In the genomic region with DNA sequence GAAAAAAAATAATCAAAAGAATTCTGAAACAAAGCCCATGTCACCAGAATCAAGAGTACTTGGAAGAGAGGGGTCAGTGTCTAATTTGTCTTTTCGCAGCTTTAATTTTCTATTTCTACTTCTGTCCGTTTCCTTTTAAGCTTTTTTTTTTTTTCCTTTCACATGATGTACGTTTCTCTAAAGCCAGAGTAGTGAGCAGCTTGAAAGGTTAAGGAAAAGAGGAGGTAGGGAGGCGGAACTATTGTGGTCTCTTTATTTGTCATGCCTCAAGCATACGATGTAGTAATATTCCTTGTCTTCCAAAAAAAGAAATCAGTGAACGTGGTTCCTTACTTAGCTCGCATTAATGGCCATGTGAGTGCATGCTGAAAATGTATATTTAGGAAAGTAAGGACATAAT, we compare ENCODE assay signal across 18 cellular contexts.
A peak's percentile ranks its signal among the peaks of the same experiment; 100 is the strongest.
DNase-seq lines count a peak whose midpoint lies in the region; ATAC-seq and TF ChIP-seq lines count a peak whose summit lies in the region.
"Had no signal": no experiment of that assay in that cellular context is flagged by ENCODE, and none has a peak within 500 bp of the region (broad histone marks: within the 10 kb centered on the region; RNA-seq: fewer than 3 reads in every experiment).

No MANE protein-coding gene starts in this region.

- ATAC-seq in SK-N-SH treated with all-trans-retinoic acid at 6 μM for 48 hours = no peak
- ATAC-seq in lower lobe of right lung = no peak
- ATAC-seq in naive thymus-derived CD4-positive, alpha-beta T cell = no peak
- ATAC-seq in GM21526 (IDR thresholded peaks at IDR 0.05; ENCODE audit: low FRiP score, unreplicated experiment) = no peak
- ATAC-seq: activated CD8-positive, alpha-beta T cell treated with anti-CD3 and anti-CD28 coated beads, Interleukin-2, amount 10 ng/mL, durations not matched to agents 7 days and 5 days; activated T-helper 17 cell treated with anti-CD3 and anti-CD28 coated beads, Interleukin-2, amount 50 U/mL, for 72 hours; left lung had no signal

- DNase-seq in SK-N-SH (no peak), chondrocyte (ENCODE audit: low spot score) (no peak), lower lobe of right lung (no peak), colonic mucosa (no peak)
- no peak for DNase-seq in activated effector memory CD4-positive, alpha-beta T cell treated with anti-CD3 and anti-CD28 coated beads, Interleukin-2, amount 50 U/mL, for 16 hours
- DNase-seq in naive thymus-derived CD4-positive, alpha-beta T cell = no peak
- DNase-seq: 8988T; activated CD8-positive, alpha-beta T cell treated with anti-CD3 and anti-CD28 coated beads, Interleukin-2, amount 10 ng/mL, durations not matched to agents 7 days and 5 days; amniotic stem cell; CD4-positive, alpha-beta T cell; EL; left lung; stimulated activated CD4-positive, alpha-beta T cell treated with anti-CD3 and anti-CD28 coated beads, Interleukin-1b, Interleukin-23, amount 100 ng/mL, for 48 hours; T-helper 1 cell; testis had no signal

- no peaks in the 10 kb centered on the region for H3K36me3 ChIP-seq in SK-N-SH (replicated peaks in 1 of 2; ENCODE audit: control insufficient read depth in 1 of 2, insufficient read depth in 2 of 2, low read length in 1 of 2)
- no peaks in the 10 kb centered on the region for H3K36me3 ChIP-seq in lower lobe of right lung
- no peaks in the 10 kb centered on the region for H3K36me3 ChIP-seq in naive thymus-derived CD4-positive, alpha-beta T cell (ENCODE audit: control insufficient read depth in 2 of 3, insufficient read depth in 3 of 3, low read length in 3 of 3)
- H3K36me3 ChIP-seq in colonic mucosa = no peaks in the 10 kb centered on the region
- H3K36me3 ChIP-seq: left lung had no signal

- H3K27ac Mint-ChIP-seq in chondrocyte (ENCODE audit: unreplicated experiment) = peak overlapping the region; percentile 77
- H3K27ac Mint-ChIP-seq in naive thymus-derived CD4-positive, alpha-beta T cell = no peak overlapping the region
- H3K27ac Mint-ChIP-seq: activated CD8-positive, alpha-beta T cell treated with anti-CD3 and anti-CD28 coated beads, Interleukin-2, amount 10 ng/mL, durations not matched to agents 7 days and 5 days; activated T-helper 17 cell treated with anti-CD3 and anti-CD28 coated beads, Interleukin-2, amount 50 U/mL, for 72 hours; CD4-positive, alpha-beta T cell had no signal

- peaks cover 41% of the 10 kb centered on the region for H3K4me1 Mint-ChIP-seq in chondrocyte (ENCODE audit: low read depth)
- no peaks in the 10 kb centered on the region for H3K4me1 Mint-ChIP-seq in naive thymus-derived CD4-positive, alpha-beta T cell
- H3K4me1 Mint-ChIP-seq: activated T-helper 17 cell treated with anti-CD3 and anti-CD28 coated beads, Interleukin-2, amount 50 U/mL, for 72 hours had no signal

- H3K27me3 Mint-ChIP-seq in chondrocyte (ENCODE audit: low read depth) = no peaks in the 10 kb centered on the region
- H3K27me3 Mint-ChIP-seq in naive thymus-derived CD4-positive, alpha-beta T cell = peaks cover 11 to 34% (median 18%) of the 10 kb centered on the region in 5 donors

- POLR2A ChIA-PET in SK-N-SH (lab: Yijun Ruan, JAX) = no interaction called here
- POLR2A ChIA-PET in naive thymus-derived CD4-positive, alpha-beta T cell (lab: Charles Lee) = no interaction called here

- CTCF ChIA-PET in SK-N-SH (lab: Yijun Ruan, JAX) = no interaction called here
- CTCF ChIA-PET in naive thymus-derived CD4-positive, alpha-beta T cell (lab: Charles Lee) = no interaction called here

- H3K4me3 ChIP-seq in SK-N-SH (ENCODE audit: low read depth in 2 of 2, low read length in 1 of 2) (no peak overlapping the region), lower lobe of right lung (peak overlapping the region; percentile 2), colonic mucosa (no peak overlapping the region)
- H3K4me3 ChIP-seq in naive thymus-derived CD4-positive, alpha-beta T cell (ENCODE audit: low read length) = no peak overlapping the region
- H3K4me3 ChIP-seq: left lung, testis had no signal

- intact Hi-C loops in lower lobe of right lung (cut with DNase I) = no loop called here
- intact Hi-C loops in naive thymus-derived CD4-positive, alpha-beta T cell (cut with micrococcal nuclease) = no loop called here
- intact Hi-C loops in colonic mucosa (cut with DNase I) = no loop called here

- H3F3A ChIP-seq in SK-N-SH (replicated peaks; ENCODE audit: insufficient read depth) = no peaks in the 10 kb centered on the region

- H3K4me3 Mint-ChIP-seq in chondrocyte (ENCODE audit: unreplicated experiment) = no peak overlapping the region
- no peak overlapping the region for H3K4me3 Mint-ChIP-seq in naive thymus-derived CD4-positive, alpha-beta T cell
- H3K4me3 Mint-ChIP-seq: activated CD8-positive, alpha-beta T cell treated with anti-CD3 and anti-CD28 coated beads, Interleukin-2, amount 10 ng/mL, durations not matched to agents 7 days and 5 days; activated T-helper 17 cell treated with anti-CD3 and anti-CD28 coated beads, Interleukin-2, amount 50 U/mL, for 72 hours; CD4-positive, alpha-beta T cell had no signal

- H3K9me3 ChIP-seq in SK-N-SH (no peaks in the 10 kb centered on the region), lower lobe of right lung (no peaks in the 10 kb centered on the region), colonic mucosa (no peaks in the 10 kb centered on the region)
- H3K9me3 ChIP-seq in naive thymus-derived CD4-positive, alpha-beta T cell (ENCODE audit: control insufficient read depth in 2 of 3, low read length in 3 of 3) = no peaks in the 10 kb centered on the region
- H3K9me3 ChIP-seq: left lung, testis had no signal

- no peak overlapping the region for H3K4me2 ChIP-seq in SK-N-SH

- WGBS in SK-N-SH (ENCODE audit: low lambda C conversion rate) = 93% methylated on average over 7 of the region's 7 CpGs

- peaks cover 4% of the 10 kb centered on the region in 2 experiments; a peak in 2 of 4 replicates for H3K4me1 ChIP-seq in SK-N-SH (ENCODE audit: control insufficient read depth in 1 of 2, insufficient read depth in 2 of 2, low read depth in 1 of 2, low read length in 1 of 2)
- H3K4me1 ChIP-seq in lower lobe of right lung = no peaks in the 10 kb centered on the region
- H3K4me1 ChIP-seq in naive thymus-derived CD4-positive, alpha-beta T cell (ENCODE audit: control insufficient read depth in 2 of 2, insufficient read depth in 2 of 2, low read length in 2 of 2) = no peaks in the 10 kb centered on the region
- H3K4me1 ChIP-seq in colonic mucosa = no peaks in the 10 kb centered on the region
- H3K4me1 ChIP-seq: left lung, testis had no signal

- no peak for TF ChIP-seq EP300 in SK-N-SH (IDR thresholded peaks at IDR 0.05; ENCODE audit: borderline replicate concordance in 1 of 2, low read depth in 1 of 2, low read length in 1 of 2)

- no peaks in the 10 kb centered on the region for H3K9me3 Mint-ChIP-seq in chondrocyte (ENCODE audit: low read depth)
- H3K9me3 Mint-ChIP-seq in naive thymus-derived CD4-positive, alpha-beta T cell = peaks cover 0 to 1% (median 0%) of the 10 kb centered on the region in 11 donors
- H3K9me3 Mint-ChIP-seq: activated T-helper 17 cell treated with anti-CD3 and anti-CD28 coated beads, Interleukin-2, amount 50 U/mL, for 72 hours; CD4-positive, alpha-beta T cell had no signal

- H3K9me2 ChIP-seq in SK-N-SH = no peaks in the 10 kb centered on the region

- H4K20me1 ChIP-seq in SK-N-SH (ENCODE audit: insufficient read depth) = no peaks in the 10 kb centered on the region

- no peaks in the 10 kb centered on the region for H3K79me2 ChIP-seq in SK-N-SH (ENCODE audit: insufficient read depth)

- TF ChIP-seq CTCF in SK-N-SH (IDR thresholded peaks at IDR 0.05) = no peak
- no peak for TF ChIP-seq CTCF in chondrocyte (IDR thresholded peaks at IDR 0.05)
- TF ChIP-seq CTCF in lower lobe of right lung (IDR thresholded peaks at IDR 0.05) = no peak
- TF ChIP-seq CTCF in colonic mucosa (IDR thresholded peaks at IDR 0.05) = no peak

- H3K36me3 Mint-ChIP-seq in chondrocyte (ENCODE audit: low read depth) = no peaks in the 10 kb centered on the region
- no peaks in the 10 kb centered on the region for H3K36me3 Mint-ChIP-seq in naive thymus-derived CD4-positive, alpha-beta T cell

- no peaks in the 10 kb centered on the region for H3K27me3 ChIP-seq in SK-N-SH (ENCODE audit: insufficient read depth)
- H3K27me3 ChIP-seq in lower lobe of right lung (ENCODE audit: low read depth) = no peaks in the 10 kb centered on the region
- H3K27me3 ChIP-seq in naive thymus-derived CD4-positive, alpha-beta T cell (ENCODE audit: control insufficient read depth in 2 of 2, insufficient read depth in 2 of 2, low read length in 2 of 2) = no peaks in the 10 kb centered on the region
- H3K27me3 ChIP-seq in colonic mucosa = no peaks in the 10 kb centered on the region
- H3K27me3 ChIP-seq: left lung, testis had no signal

- H3K27ac ChIP-seq in SK-N-SH (ENCODE audit: low read depth in 2 of 2, low read length in 1 of 2) (no peak overlapping the region), lower lobe of right lung (no peak overlapping the region), colonic mucosa (no peak overlapping the region)
- no peak overlapping the region for H3K27ac ChIP-seq in naive thymus-derived CD4-positive, alpha-beta T cell (ENCODE audit: low read depth, low read length)
- H3K27ac ChIP-seq: left lung, testis had no signal

- H3K9ac ChIP-seq in SK-N-SH = no peak overlapping the region
- H3K9ac ChIP-seq in colonic mucosa (ENCODE audit: low read depth in 2 of 2, low read length in 2 of 2) = no peak overlapping the region

- H2AFZ ChIP-seq in SK-N-SH (ENCODE audit: low read depth) = 0 out of 2 replicates have a peak overlapping the region, but pooled peaks have one; percentile 1

- TF ChIP-seq RAD21 in SK-N-SH (IDR thresholded peaks at IDR 0.05; ENCODE audit: low read length) = no peak

TF ChIP-seq in SK-N-SH, 30 proteins besides CTCF, POLR2A, EP300 and RAD21 (continues in another document):
- TF ChIP-seq MXI1 (IDR thresholded peaks at IDR 0.05; ENCODE audit: low read depth, low read length) (no peak), SMC3 (IDR thresholded peaks at IDR 0.05; ENCODE audit: low read depth, low read length) (no peak)
- TF ChIP-seq, protein P1, sequence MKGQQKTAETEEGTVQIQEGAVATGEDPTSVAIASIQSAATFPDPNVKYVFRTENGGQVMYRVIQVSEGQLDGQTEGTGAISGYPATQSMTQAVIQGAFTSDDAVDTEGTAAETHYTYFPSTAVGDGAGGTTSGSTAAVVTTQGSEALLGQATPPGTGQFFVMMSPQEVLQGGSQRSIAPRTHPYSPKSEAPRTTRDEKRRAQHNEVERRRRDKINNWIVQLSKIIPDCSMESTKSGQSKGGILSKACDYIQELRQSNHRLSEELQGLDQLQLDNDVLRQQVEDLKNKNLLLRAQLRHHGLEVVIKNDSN (IDR thresholded peaks at IDR 0.05; ENCODE audit: borderline replicate concordance, low read depth) = no peak

TF ChIP-seq in SK-N-SH treated with all-trans-retinoic acid at 6 μM for 48 hours, 23 proteins besides CTCF, POLR2A, EP300 and RAD21 (continues in another document):
- TF ChIP-seq ZNF70 (CRISPR knock-in tag; IDR thresholded peaks at IDR 0.05) = no peak
- no peak for TF ChIP-seq TCF4 (CRISPR knock-in tag; IDR thresholded peaks at IDR 0.05; ENCODE audit: borderline replicate concordance)
- TF ChIP-seq PPARA (CRISPR knock-in tag; IDR thresholded peaks at IDR 0.05; ENCODE audit: borderline replicate concordance) = no peak
- TF ChIP-seq RARB (CRISPR knock-in tag; IDR thresholded peaks at IDR 0.05) = no peak
- no peak for TF ChIP-seq ESRRG (CRISPR knock-in tag; IDR thresholded peaks at IDR 0.05)
- TF ChIP-seq GLIS3 (CRISPR knock-in tag; IDR thresholded peaks at IDR 0.05) = no peak
- TF ChIP-seq BACH2 (CRISPR knock-in tag; IDR thresholded peaks at IDR 0.05; ENCODE audit: borderline replicate concordance) = no peak
